ENCODE assay signal across 38 cellular contexts in the genomic region with DNA sequence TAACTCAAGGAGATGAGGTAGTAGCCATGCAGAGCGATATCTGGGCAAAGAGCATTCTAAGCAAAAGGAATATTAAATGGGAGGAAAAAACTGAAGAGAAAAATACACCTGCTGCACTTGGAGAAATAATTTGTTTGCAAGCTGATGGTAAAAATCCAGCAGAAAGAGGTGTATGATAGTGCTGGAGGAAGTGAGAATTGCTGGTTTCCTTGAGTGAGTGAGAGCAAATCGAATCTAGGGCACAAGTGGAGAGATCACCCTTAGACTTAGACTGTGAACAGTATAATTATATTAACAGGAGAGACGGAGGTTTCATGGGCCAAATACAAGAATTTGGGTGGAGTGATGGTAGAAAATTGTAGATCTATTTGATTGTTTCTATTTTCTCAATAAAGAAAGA. TPM values are rescaled to one million over a fixed set of nuclear protein-coding genes. Genes with fewer than 3 reads are reported as not detected.
"Had no signal": no experiment of that assay in that cellular context is flagged by ENCODE, and none has a peak within 500 bp of the region (broad histone marks: within the 10 kb centered on the region; RNA-seq: fewer than 3 reads in every experiment).

No MANE protein-coding gene starts in this region.

- H3K4me3 Mint-ChIP-seq: activated CD4-positive, alpha-beta memory T cell treated with anti-CD3 and anti-CD28 coated beads, Interleukin-2, amount 10 ng/mL, durations not matched to agents 7 days and 5 days; activated CD4-positive, alpha-beta T cell treated with anti-CD3 and anti-CD28 coated beads for 36 hours; activated CD4-positive, alpha-beta T cell treated with anti-CD3 and anti-CD28 coated beads, Interleukin-2, amount 10 ng/mL, durations not matched to agents 7 days and 5 days; activated CD8-positive, alpha-beta memory T cell treated with anti-CD3 and anti-CD28 coated beads, Interleukin-2, amount 10 ng/mL, durations not matched to agents 7 days and 5 days; activated CD8-positive, alpha-beta T cell treated with anti-CD3 and anti-CD28 coated beads, Interleukin-2, amount 10 ng/mL, durations not matched to agents 7 days and 5 days; activated naive CD4-positive, alpha-beta T cell treated with anti-CD3 and anti-CD28 coated beads, Interleukin-2, amount 10 ng/mL, durations not matched to agents 7 days and 5 days; activated naive CD4-positive, alpha-beta T cell treated with anti-CD3 and anti-CD28 coated beads, Interleukin-2, amount 50 U/mL, for 24 hours; activated naive CD8-positive, alpha-beta T cell; activated naive CD8-positive, alpha-beta T cell treated with anti-CD3 and anti-CD28 coated beads, Interleukin-2, amount 10 ng/mL, durations not matched to agents 7 days and 5 days; activated naive CD8-positive, alpha-beta T cell treated with anti-CD3 and anti-CD28 coated beads, Interleukin-2, amount 50 U/mL, for 24 hours; activated T-cell treated with anti-CD3 and anti-CD28 coated beads, Interleukin-2, amount 50 U/mL, for 24 hours; T-helper 1 cell treated with Interleukin-12 subunit alpha and Interleukin-12 subunit beta and Interleukin-4 antibody, amounts not matched to agents 30 μg/mL and 1 μg/mL, for 36 hours; T-helper 2 cell treated with Interferon-gamma antibody and Interleukin-4, amounts not matched to agents 5 μg/mL and 100 μg/mL, for 36 hours; WTC11 had no signal

- H3K4me1 ChIP-seq: breast epithelium had no signal

- H3K9me3 ChIP-seq: body of pancreas, breast epithelium had no signal

- ATAC-seq: activated CD4-positive, alpha-beta T cell treated with anti-CD3 and anti-CD28 coated beads for 36 hours; activated CD4-positive, CD25-positive, alpha-beta regulatory T cell treated with anti-CD3 and anti-CD28 coated beads, Interleukin-2, amount 50 U/mL, for 24 hours; activated CD8-positive, alpha-beta memory T cell treated with anti-CD3 and anti-CD28 coated beads, Interleukin-2, amount 10 ng/mL, durations not matched to agents 7 days and 5 days; activated CD8-positive, alpha-beta T cell treated with anti-CD3 and anti-CD28 coated beads, Interleukin-2, amount 10 ng/mL, durations not matched to agents 7 days and 5 days; activated naive CD8-positive, alpha-beta T cell treated with anti-CD3 and anti-CD28 coated beads, Interleukin-2, amount 50 U/mL, for 24 hours; body of pancreas; WTC11 had no signal

- H3K27ac ChIP-seq: body of pancreas, brain microvascular endothelial cell, breast epithelium, WERI-Rb-1 had no signal

- H3K9me3 Mint-ChIP-seq: activated CD4-positive, alpha-beta memory T cell treated with anti-CD3 and anti-CD28 coated beads, Interleukin-2, amount 10 ng/mL, durations not matched to agents 7 days and 5 days; activated CD4-positive, alpha-beta T cell treated with anti-CD3 and anti-CD28 coated beads, Interleukin-2, amount 10 ng/mL, durations not matched to agents 7 days and 5 days; activated naive CD4-positive, alpha-beta T cell treated with anti-CD3 and anti-CD28 coated beads, Interleukin-2, amount 10 ng/mL, durations not matched to agents 7 days and 5 days; activated naive CD4-positive, alpha-beta T cell treated with anti-CD3 and anti-CD28 coated beads, Interleukin-2, amount 50 U/mL, for 24 hours; activated naive CD8-positive, alpha-beta T cell treated with anti-CD3 and anti-CD28 coated beads, Interleukin-2, amount 10 ng/mL, durations not matched to agents 7 days and 5 days; activated naive CD8-positive, alpha-beta T cell treated with anti-CD3 and anti-CD28 coated beads, Interleukin-2, amount 50 U/mL, for 24 hours; activated T-cell treated with anti-CD3 and anti-CD28 coated beads, Interleukin-2, amount 50 U/mL, for 24 hours; activated T-helper 2 cell treated with anti-CD3 and anti-CD28 coated beads, Interferon-gamma antibody, Interleukin-2, Interleukin-4, amounts not matched to agents 10 μg/mL and 5 μg/mL and 100 μg/mL, durations not matched to agents 14 hours and 24 hours and 36 hours; T-helper 1 cell treated with Interleukin-12 subunit alpha and Interleukin-12 subunit beta and Interleukin-4 antibody, amounts not matched to agents 30 μg/mL and 1 μg/mL, for 36 hours; T-helper 2 cell treated with Interferon-gamma antibody and Interleukin-4, amounts not matched to agents 5 μg/mL and 100 μg/mL, for 36 hours; WTC11 had no signal

- H3K27ac Mint-ChIP-seq: activated CD4-positive, alpha-beta memory T cell treated with anti-CD3 and anti-CD28 coated beads, Interleukin-2, amount 10 ng/mL, durations not matched to agents 7 days and 5 days; activated CD4-positive, alpha-beta T cell treated with anti-CD3 and anti-CD28 coated beads for 36 hours; activated CD4-positive, alpha-beta T cell treated with anti-CD3 and anti-CD28 coated beads, Interleukin-2, amount 10 ng/mL, durations not matched to agents 7 days and 5 days; activated CD8-positive, alpha-beta memory T cell treated with anti-CD3 and anti-CD28 coated beads, Interleukin-2, amount 10 ng/mL, durations not matched to agents 7 days and 5 days; activated CD8-positive, alpha-beta T cell treated with anti-CD3 and anti-CD28 coated beads, Interleukin-2, amount 10 ng/mL, durations not matched to agents 7 days and 5 days; activated naive CD4-positive, alpha-beta T cell treated with anti-CD3 and anti-CD28 coated beads, Interleukin-2, amount 10 ng/mL, durations not matched to agents 7 days and 5 days; activated naive CD4-positive, alpha-beta T cell treated with anti-CD3 and anti-CD28 coated beads, Interleukin-2, amount 50 U/mL, for 24 hours; activated naive CD8-positive, alpha-beta T cell; activated naive CD8-positive, alpha-beta T cell treated with anti-CD3 and anti-CD28 coated beads, Interleukin-2, amount 10 ng/mL, durations not matched to agents 7 days and 5 days; activated naive CD8-positive, alpha-beta T cell treated with anti-CD3 and anti-CD28 coated beads, Interleukin-2, amount 50 U/mL, for 24 hours; activated T-cell treated with anti-CD3 and anti-CD28 coated beads, Interleukin-2, amount 50 U/mL, for 24 hours; activated T-helper 2 cell treated with anti-CD3 and anti-CD28 coated beads, Interferon-gamma antibody, Interleukin-2, Interleukin-4, amounts not matched to agents 10 μg/mL and 5 μg/mL and 100 μg/mL, durations not matched to agents 14 hours and 24 hours and 36 hours; T-helper 1 cell treated with Interleukin-12 subunit alpha and Interleukin-12 subunit beta and Interleukin-4 antibody, amounts not matched to agents 30 μg/mL and 1 μg/mL, for 36 hours; T-helper 2 cell treated with Interferon-gamma antibody and Interleukin-4, amounts not matched to agents 5 μg/mL and 100 μg/mL, for 36 hours; WTC11 had no signal

- H3K36me3 Mint-ChIP-seq: activated CD8-positive, alpha-beta memory T cell treated with anti-CD3 and anti-CD28 coated beads, Interleukin-2, amount 10 ng/mL, durations not matched to agents 7 days and 5 days; activated naive CD4-positive, alpha-beta T cell treated with anti-CD3 and anti-CD28 coated beads, Interleukin-2, amount 50 U/mL, for 24 hours; activated naive CD8-positive, alpha-beta T cell; activated naive CD8-positive, alpha-beta T cell treated with anti-CD3 and anti-CD28 coated beads, Interleukin-2, amount 10 ng/mL, durations not matched to agents 7 days and 5 days; WTC11 had no signal

- H3K36me3 ChIP-seq: brain microvascular endothelial cell, breast epithelium, WERI-Rb-1 had no signal

- H3K4me3 ChIP-seq: body of pancreas, breast epithelium had no signal

- DNase-seq: activated CD4-positive, alpha-beta memory T cell treated with anti-CD3 and anti-CD28 coated beads, Interleukin-2, amount 10 ng/mL, durations not matched to agents 7 days and 5 days; activated CD4-positive, alpha-beta T cell treated with anti-CD3 and anti-CD28 coated beads for 1 hour; activated CD4-positive, alpha-beta T cell treated with anti-CD3 and anti-CD28 coated beads for 36 hours; activated CD4-positive, alpha-beta T cell treated with anti-CD3 and anti-CD28 coated beads for 48 hours; activated CD4-positive, alpha-beta T cell treated with anti-CD3 and anti-CD28 coated beads, Interleukin-2, amount 10 ng/mL, durations not matched to agents 7 days and 5 days; activated CD4-positive, alpha-beta T cell treated with anti-CD3 and anti-CD28 coated beads, Interleukin-2, amount 50 U/mL, for 48 hours; activated CD4-positive, CD25-positive, alpha-beta regulatory T cell; activated CD8-positive, alpha-beta memory T cell treated with anti-CD3 and anti-CD28 coated beads for 24 hours; activated CD8-positive, alpha-beta memory T cell treated with anti-CD3 and anti-CD28 coated beads, Interleukin-2, amount 10 ng/mL, durations not matched to agents 7 days and 5 days; activated CD8-positive, alpha-beta memory T cell treated with anti-CD3 and anti-CD28 coated beads, Interleukin-2, amount 50 U/mL, for 48 hours; activated CD8-positive, alpha-beta T cell treated with anti-CD3 and anti-CD28 coated beads, Interleukin-2, amount 10 ng/mL, durations not matched to agents 7 days and 5 days; activated effector memory CD4-positive, alpha-beta T cell treated with Interleukin-2 at 50 U/mL for 16 hours; activated gamma-delta T cell; activated naive CD4-positive, alpha-beta T cell treated with anti-CD3 and anti-CD28 coated beads, Interleukin-2, amount 10 ng/mL, durations not matched to agents 7 days and 5 days; activated naive CD4-positive, alpha-beta T cell treated with Interleukin-2 at 50 U/mL for 16 hours; activated naive CD8-positive, alpha-beta T cell treated with anti-CD3 and anti-CD28 coated beads, Interleukin-2, amount 10 ng/mL, durations not matched to agents 7 days and 5 days; activated naive CD8-positive, alpha-beta T cell treated with anti-CD3 and anti-CD28 coated beads, Interleukin-2, amount 50 U/mL, for 24 hours; activated T-cell treated with anti-CD3 and anti-CD28 coated beads, Interleukin-2, amount 50 U/mL, for 24 hours; activated T-cell treated with anti-CD3 and anti-CD28 coated beads, Interleukin-2, amount 50 U/mL, for 48 hours; amygdala; anterior cingulate cortex; body of pancreas; brain microvascular endothelial cell; central memory CD4-positive, alpha-beta T cell; T-helper 1 cell; T-helper 2 cell; T-helper 9 cell; WERI-Rb-1 had no signal

RNA-seq across cellular contexts. Expression of gene CR1, which starts 2.7 kb away (rescaled TPM):
- total RNA-seq: activated CD4-positive, alpha-beta memory T cell treated with anti-CD3 and anti-CD28 coated beads, Interleukin-2, amount 10 ng/mL, durations not matched to agents 7 days and 5 days; activated T-helper 2 cell treated with anti-CD3 and anti-CD28 coated beads, Interferon-gamma antibody, Interleukin-2, Interleukin-4, amounts not matched to agents 10 μg/mL and 5 μg/mL and 100 μg/mL, durations not matched to agents 14 hours and 24 hours and 36 hours had no signal

RNA-seq across cellular contexts. Expression of gene CR2, which starts 39.1 kb away (rescaled TPM):
- total RNA-seq: activated CD4-positive, alpha-beta memory T cell treated with anti-CD3 and anti-CD28 coated beads, Interleukin-2, amount 10 ng/mL, durations not matched to agents 7 days and 5 days; activated CD4-positive, alpha-beta T cell treated with anti-CD3 and anti-CD28 coated beads, Interleukin-2, amount 10 ng/mL, durations not matched to agents 7 days and 5 days; activated CD8-positive, alpha-beta memory T cell treated with anti-CD3 and anti-CD28 coated beads, Interleukin-2, amount 10 ng/mL, durations not matched to agents 7 days and 5 days; activated CD8-positive, alpha-beta T cell treated with anti-CD3 and anti-CD28 coated beads, Interleukin-2, amount 10 ng/mL, durations not matched to agents 7 days and 5 days; activated T-helper 2 cell treated with anti-CD3 and anti-CD28 coated beads, Interferon-gamma antibody, Interleukin-2, Interleukin-4, amounts not matched to agents 10 μg/mL and 5 μg/mL and 100 μg/mL, durations not matched to agents 14 hours and 24 hours and 36 hours; body of pancreas; cardiac septum; cerebellum had no signal
